In the genomic region with DNA sequence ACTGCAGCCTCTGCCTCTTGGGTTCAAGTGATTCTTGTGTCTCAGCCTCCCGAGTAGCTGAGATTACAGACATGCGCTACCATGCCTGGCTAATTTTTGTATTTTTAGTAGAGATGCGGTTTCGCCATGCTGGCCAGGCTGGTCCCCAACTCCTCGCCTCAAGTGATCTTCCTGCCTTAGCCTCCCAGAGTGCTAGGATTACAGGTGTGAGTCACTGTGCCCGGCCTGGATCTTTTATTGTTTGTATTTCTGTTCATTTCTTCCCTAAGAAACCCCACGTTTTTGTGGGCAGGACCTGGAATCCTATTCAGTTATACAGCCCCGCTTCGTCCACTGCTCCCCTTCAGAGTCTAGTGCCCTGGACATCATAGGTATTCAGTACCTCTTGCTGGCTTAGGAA, we compare ENCODE assay signal across 20 cellular contexts. TPM values are rescaled to one million over a fixed set of nuclear protein-coding genes. Genes with fewer than 3 reads are reported as not detected.
A peak's percentile ranks its signal among the peaks of the same experiment; 100 is the strongest.
DNase-seq lines count a peak whose midpoint lies in the region; ATAC-seq and TF ChIP-seq lines count a peak whose summit lies in the region.
"Had no signal": no experiment of that assay in that cellular context is flagged by ENCODE, and none has a peak within 500 bp of the region (broad histone marks: within the 10 kb centered on the region; RNA-seq: fewer than 3 reads in every experiment).

No MANE protein-coding gene starts in this region.

- DNase-seq in HT1080 (ENCODE audit: low read depth): peak; percentile 8
- no peak for DNase-seq in esophagus muscularis mucosa (ENCODE audit: extremely low spot score)
- no peak for DNase-seq in stimulated activated effector memory CD8-positive, alpha-beta T cell treated with anti-CD3 and anti-CD28 coated beads, Interleukin-12 subunit alpha, Interleukin-12 subunit beta, amount 100 ng/mL, for 72 hours (ENCODE audit: low spot score in 2 of 2)
- DNase-seq in stimulated activated CD4-positive, alpha-beta T cell treated with anti-CD3 and anti-CD28 coated beads, Interleukin-12 subunit alpha, Interleukin-12 subunit beta, amount 100 ng/mL, for 4 hours: no peak
- DNase-seq in nucleus accumbens (lab: John Stamatoyannopoulos, UW): no peak
- no peak for DNase-seq in stimulated activated CD4-positive, alpha-beta T cell treated with anti-CD3 and anti-CD28 coated beads, Interleukin-2, amount 100 ng/mL, for 48 hours
- DNase-seq: activated CD4-positive, alpha-beta T cell treated with anti-CD3 and anti-CD28 coated beads for 48 hours; activated gamma-delta T cell treated with Interleukin-2 at 50 U/mL for 16 hours; GOT3; kidney; naive thymus-derived CD4-positive, alpha-beta T cell; NCI-H1092 treated with DMSO at 0.1 percent for 48 hours; NCI-H2081 treated with DMSO at 0.1 percent for 48 hours; NCI-H524; SW 1271 had no signal

- peaks cover 98% of the 10 kb centered on the region for H3K4me1 Mint-ChIP-seq in stimulated activated effector memory CD8-positive, alpha-beta T cell treated with anti-CD3 and anti-CD28 coated beads, Interleukin-12 subunit alpha, Interleukin-12 subunit beta, amount 100 ng/mL, for 72 hours

- H3K9me3 ChIP-seq in esophagus muscularis mucosa: no peaks in the 10 kb centered on the region
- H3K9me3 ChIP-seq: prostate gland had no signal

- peak overlapping the region; percentile 66 for H3K27ac ChIP-seq in VCaP
- peak overlapping the region in 3 of 4 donors; percentile 4 to 48 (median 13) for H3K27ac ChIP-seq in esophagus muscularis mucosa (replicated peaks in 1 of 4)

- peaks cover 30 to 99% (median 68%) of the 10 kb centered on the region in 4 donors for H3K36me3 ChIP-seq in esophagus muscularis mucosa
- H3K36me3 ChIP-seq: prostate gland had no signal

- peaks cover 100% of the 10 kb centered on the region in 4 donors for H3K4me1 ChIP-seq in esophagus muscularis mucosa

- TF ChIP-seq EP300 in esophagus muscularis mucosa (IDR thresholded peaks at IDR 0.05): no peak

- H3K27me3 ChIP-seq in esophagus muscularis mucosa: no peaks in the 10 kb centered on the region

- ATAC-seq in stimulated activated effector memory CD8-positive, alpha-beta T cell treated with anti-CD3 and anti-CD28 coated beads, Interleukin-12 subunit alpha, Interleukin-12 subunit beta, amount 100 ng/mL, for 72 hours: no peak
- ATAC-seq: naive thymus-derived CD4-positive, alpha-beta T cell had no signal

- H3K9me3 Mint-ChIP-seq in stimulated activated effector memory CD8-positive, alpha-beta T cell treated with anti-CD3 and anti-CD28 coated beads, Interleukin-12 subunit alpha, Interleukin-12 subunit beta, amount 100 ng/mL, for 72 hours: no peaks in the 10 kb centered on the region
- H3K9me3 Mint-ChIP-seq: memory B cell had no signal

- H3K4me3 ChIP-seq in esophagus muscularis mucosa: peak overlapping the region in 1 of 4 donors; percentile 7
- H3K4me3 ChIP-seq: prostate gland had no signal

- peaks cover 56% of the 10 kb centered on the region for H3K36me3 Mint-ChIP-seq in stimulated activated effector memory CD8-positive, alpha-beta T cell treated with anti-CD3 and anti-CD28 coated beads, Interleukin-12 subunit alpha, Interleukin-12 subunit beta, amount 100 ng/mL, for 72 hours
- H3K36me3 Mint-ChIP-seq: memory B cell had no signal

- no peak for TF ChIP-seq POLR2A in esophagus muscularis mucosa (IDR thresholded peaks at IDR 0.05; ENCODE audit: low read depth)

- peak overlapping the region; percentile 26 for H3K4me3 Mint-ChIP-seq in stimulated activated effector memory CD8-positive, alpha-beta T cell treated with anti-CD3 and anti-CD28 coated beads, Interleukin-12 subunit alpha, Interleukin-12 subunit beta, amount 100 ng/mL, for 72 hours
- H3K4me3 Mint-ChIP-seq: B cell, memory B cell had no signal

- 83% methylated on average over 9 of the region's 9 CpGs for WGBS in esophagus muscularis mucosa

- intact Hi-C loops in esophagus muscularis mucosa (cut with DNase I): loop anchor here (5.0 kb wide), 1 partner anchor 59 kb away; no protein-coding TSS in a partner anchor

- peak overlapping the region; percentile 79 for H3K27ac Mint-ChIP-seq in stimulated activated effector memory CD8-positive, alpha-beta T cell treated with anti-CD3 and anti-CD28 coated beads, Interleukin-12 subunit alpha, Interleukin-12 subunit beta, amount 100 ng/mL, for 72 hours
- H3K27ac Mint-ChIP-seq: B cell, memory B cell had no signal

- TF ChIP-seq CTCF in VCaP (conservative IDR thresholded peaks at IDR 0.05) (no peak), esophagus muscularis mucosa (IDR thresholded peaks at IDR 0.05) (no peak)

RNA-seq across cellular contexts. Expression of a gene that starts 28.7 kb away (rescaled TPM):
- total RNA-seq in HT1080 (2014; rRNA removed; shearing (Covaris generic)): not detected in 2 replicates
- polyA plus RNA-seq in HT1080 (2015; cell fraction: cytosol; rRNA removed): not detected in 2 replicates
- not detected in 2 replicates for polyA plus RNA-seq in HT1080 (2015; cell fraction: nucleus; rRNA removed)
- total RNA-seq in esophagus muscularis mucosa: 100 to 1,000 TPM; 175 to 319 (median 222) TPM
- total RNA-seq: HT-29 had no signal

Comparison
In these comparisons a context has a peak if more than half of its experiments do, and no peak if none do; other contexts are left out.
1. RNA of a gene that starts 28.7 kb away (total RNA-seq): 175 to 319 TPM in esophagus muscularis mucosa; not detected in HT1080; every median in the first group is over 100 times any median in the second.